ENCODE assay signal across 25 cellular contexts in the genomic region with DNA sequence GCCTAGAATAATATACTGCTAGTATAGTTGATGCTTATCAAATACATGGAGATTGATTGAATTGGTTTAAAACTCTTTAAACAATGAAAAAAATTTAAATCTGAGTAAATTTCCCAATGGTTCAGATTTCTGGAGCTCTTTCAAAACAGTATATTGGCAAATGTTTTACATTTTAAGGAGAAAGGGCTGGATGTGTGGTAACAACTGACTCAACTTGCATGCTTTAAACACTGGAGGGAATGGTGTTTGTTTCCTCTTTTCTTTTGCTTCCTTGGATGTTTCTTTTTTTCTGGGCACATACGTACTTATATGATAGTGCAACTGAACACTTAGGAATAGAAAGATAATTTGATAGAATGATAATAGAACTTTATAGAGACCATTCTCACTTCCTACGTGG.
"Had no signal": no experiment of that assay in that cellular context is flagged by ENCODE, and none has a peak within 500 bp of the region (broad histone marks: within the 10 kb centered on the region; RNA-seq: fewer than 3 reads in every experiment).

No MANE protein-coding gene starts in this region.

- DNase-seq: activated CD4-positive, alpha-beta memory T cell treated with anti-CD3 and anti-CD28 coated beads, Interleukin-2, amount 10 ng/mL, durations not matched to agents 7 days and 5 days; activated CD4-positive, alpha-beta T cell treated with anti-CD3 and anti-CD28 coated beads for 36 hours; activated CD4-positive, alpha-beta T cell treated with anti-CD3 and anti-CD28 coated beads, Interleukin-2, amount 10 ng/mL, durations not matched to agents 7 days and 5 days; activated CD4-positive, alpha-beta T cell treated with anti-CD3 and anti-CD28 coated beads, Interleukin-2, amount 50 U/mL, for 4 hours; activated CD4-positive, CD25-positive, alpha-beta regulatory T cell; activated CD4-positive, CD25-positive, alpha-beta regulatory T cell treated with anti-CD3 and anti-CD28 coated beads, Interleukin-2, amount 50 U/mL, for 72 hours; activated CD8-positive, alpha-beta memory T cell treated with anti-CD3 and anti-CD28 coated beads, Interleukin-2, amount 50 U/mL, for 48 hours; activated gamma-delta T cell; activated naive CD4-positive, alpha-beta T cell; activated naive CD4-positive, alpha-beta T cell treated with anti-CD3 and anti-CD28 coated beads, Interleukin-2, amount 10 ng/mL, durations not matched to agents 7 days and 5 days; activated naive CD8-positive, alpha-beta T cell treated with anti-CD3 and anti-CD28 coated beads, Interleukin-2, amount 10 ng/mL, durations not matched to agents 7 days and 5 days; activated T-cell treated with anti-CD3 and anti-CD28 coated beads for 4 hours; activated T-cell treated with anti-CD3 and anti-CD28 coated beads, Interleukin-2, amount 50 U/mL, for 24 hours; activated T-cell treated with anti-CD3 and anti-CD28 coated beads, Interleukin-2, amount 50 U/mL, for 72 hours; amniotic stem cell; anterior cingulate cortex; brain microvascular endothelial cell; dorsolateral prefrontal cortex; effector memory CD4-positive, alpha-beta T cell; erythroblast; head of caudate nucleus; T-helper 2 cell had no signal

- ATAC-seq: activated CD4-positive, alpha-beta T cell treated with anti-CD3 and anti-CD28 coated beads for 36 hours; activated naive CD4-positive, alpha-beta T cell treated with anti-CD3 and anti-CD28 coated beads, Interleukin-2, amount 50 U/mL, for 72 hours; activated T-cell treated with anti-CD3 and anti-CD28 coated beads, Interleukin-2, amount 50 U/mL, for 72 hours had no signal

- H3K4me1 ChIP-seq: esophagus muscularis mucosa had no signal

- H3K27me3 ChIP-seq: brain microvascular endothelial cell, dorsolateral prefrontal cortex, esophagus muscularis mucosa had no signal

- H3K4me3 ChIP-seq: coronary artery, dorsolateral prefrontal cortex, esophagus muscularis mucosa had no signal

- H3K9me3 ChIP-seq: esophagus muscularis mucosa had no signal
